ENCODE assay signal across 8 cellular contexts in the genomic region with DNA sequence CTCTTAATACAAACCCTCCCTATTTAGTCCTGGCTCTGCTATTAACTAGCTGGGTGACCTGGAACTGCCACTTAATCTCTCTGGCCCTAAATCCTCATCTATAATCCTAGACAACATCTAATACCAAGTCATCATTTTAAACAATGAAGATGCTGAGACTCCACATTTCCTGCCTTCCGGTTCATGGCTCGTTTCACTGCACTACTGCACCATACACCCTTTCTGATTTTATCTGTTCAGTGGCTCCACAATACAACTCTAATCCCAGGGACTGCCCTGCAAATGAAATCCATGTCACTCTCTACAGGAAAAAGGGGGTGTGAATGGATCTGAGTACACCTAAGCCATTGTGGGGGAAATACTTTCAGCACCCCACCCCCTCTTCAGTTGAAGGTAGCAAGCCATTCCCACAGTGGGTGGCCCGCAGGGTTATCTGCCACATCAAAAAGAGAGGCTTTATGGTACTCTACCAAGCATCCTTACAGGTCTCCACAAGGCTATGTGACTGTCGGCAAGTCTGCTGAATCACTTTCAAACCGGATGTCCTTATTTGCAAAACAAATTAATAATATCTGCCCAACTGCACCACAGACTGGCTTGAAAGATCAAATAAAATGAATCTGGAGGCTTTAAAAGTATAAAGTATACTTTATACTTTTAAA.
A peak's percentile ranks its signal among the peaks of the same experiment; 100 is the strongest.
DNase-seq lines count a peak whose midpoint lies in the region; ATAC-seq and TF ChIP-seq lines count a peak whose summit lies in the region.

No MANE protein-coding gene starts in this region.

- H3K27ac Mint-ChIP-seq in stimulated activated naive B cell treated with anti-CD40 and anti-IgM and Interleukin-4, amounts not matched to agents 10 μg/mL and 1 μg/mL and 100 μg/mL, for 72 hours, result no peak overlapping the region
- no peak overlapping the region for H3K27ac Mint-ChIP-seq in activated naive CD4-positive, alpha-beta T cell treated with anti-CD3 and anti-CD28 coated beads, Interleukin-2, amount 10 ng/mL, durations not matched to agents 7 days and 5 days

- peaks cover 4 to 7% of the 10 kb centered on the region in 2 donors for H3K4me1 Mint-ChIP-seq in stimulated activated naive B cell treated with anti-CD40 and anti-IgM and Interleukin-4, amounts not matched to agents 10 μg/mL and 1 μg/mL and 100 μg/mL, for 72 hours
- H3K4me1 Mint-ChIP-seq in activated naive CD4-positive, alpha-beta T cell treated with anti-CD3 and anti-CD28 coated beads, Interleukin-2, amount 10 ng/mL, durations not matched to agents 7 days and 5 days, result peaks cover 4% of the 10 kb centered on the region

- intact Hi-C loops in heart right ventricle (cut with DNase I), result loop anchor here in 2 of 10 donors (5.0 to 10.0 kb wide), 2 partner anchors 85 to 88 kb away; a partner anchor contains a TSS
- intact Hi-C loops in left ventricle myocardium superior (cut with micrococcal nuclease), result no loop called here

- no peaks in the 10 kb centered on the region for H3K9me3 Mint-ChIP-seq in stimulated activated naive B cell treated with anti-CD40 and anti-IgM and Interleukin-4, amounts not matched to agents 10 μg/mL and 1 μg/mL and 100 μg/mL, for 72 hours
- no peaks in the 10 kb centered on the region for H3K9me3 Mint-ChIP-seq in activated naive CD4-positive, alpha-beta T cell treated with anti-CD3 and anti-CD28 coated beads, Interleukin-2, amount 10 ng/mL, durations not matched to agents 7 days and 5 days

- ATAC-seq in heart right ventricle (peak in 7 of 8 donors; percentile 13 to 44 (median 40)), left ventricle myocardium superior (no peak), HG02870 (IDR thresholded peaks at IDR 0.05; ENCODE audit: unreplicated experiment) (peak; percentile 94)
- ATAC-seq in stimulated activated naive B cell treated with anti-CD40 and anti-IgM and Interleukin-4, amounts not matched to agents 10 μg/mL and 1 μg/mL and 100 μg/mL, for 72 hours (replicated peaks), result peak; percentile 66 to 74

- CTCF ChIA-PET in activated naive CD4-positive, alpha-beta T cell treated with anti-CD3 and anti-CD28 coated beads, Interleukin-2, amount 10 ng/mL, durations not matched to agents 7 days and 5 days (lab: Charles Lee), result no interaction called here

- H3K9ac ChIP-seq in OCI-LY3 (ENCODE audit: low read length), result peak overlapping the region; percentile 32; the same call in 1 of the 2 replicates

- peaks cover 28 to 43% of the 10 kb centered on the region in 2 donors for H3K27me3 Mint-ChIP-seq in stimulated activated naive B cell treated with anti-CD40 and anti-IgM and Interleukin-4, amounts not matched to agents 10 μg/mL and 1 μg/mL and 100 μg/mL, for 72 hours
- H3K27me3 Mint-ChIP-seq in activated naive CD4-positive, alpha-beta T cell treated with anti-CD3 and anti-CD28 coated beads, Interleukin-2, amount 10 ng/mL, durations not matched to agents 7 days and 5 days, result peaks cover 14% of the 10 kb centered on the region

- DNase-seq in heart right ventricle (no peak), left ventricle myocardium superior (no peak), anterior cingulate cortex (lab: John Stamatoyannopoulos, UW) (no peak), NCI-H2029 (lab: John Stamatoyannopoulos, UW) (no peak)
- peak; percentile 4 for DNase-seq in stimulated activated naive B cell treated with anti-CD40 and anti-IgM and Interleukin-4, amounts not matched to agents 10 μg/mL and 1 μg/mL and 100 μg/mL, for 72 hours
- DNase-seq in activated naive CD4-positive, alpha-beta T cell treated with anti-CD3 and anti-CD28 coated beads, Interleukin-2, amount 10 ng/mL, durations not matched to agents 7 days and 5 days, result no peak

- H3K36me3 ChIP-seq in heart right ventricle (no peaks in the 10 kb centered on the region), OCI-LY3 (replicated peaks; ENCODE audit: low read depth, low read length) (no peaks in the 10 kb centered on the region)

- no peaks in the 10 kb centered on the region for H3K79me2 ChIP-seq in OCI-LY3 (ENCODE audit: low read length)

- no peak for TF ChIP-seq CTCF in heart right ventricle (IDR thresholded peaks at IDR 0.05)
- TF ChIP-seq CTCF in OCI-LY3 (IDR thresholded peaks at IDR 0.05; ENCODE audit: low read depth, low read length), result no peak

- H3K4me1 ChIP-seq in heart right ventricle (peaks cover 3 to 62% (median 44%) of the 10 kb centered on the region in 9 donors), OCI-LY3 (ENCODE audit: low read length) (peaks cover 28% of the 10 kb centered on the region)

- peak overlapping the region in 3 of 10 donors; percentile 13 to 46 (median 21) for H3K27ac ChIP-seq in heart right ventricle
- H3K27ac ChIP-seq in OCI-LY3 (ENCODE audit: low read length), result peak overlapping the region; percentile 24; the same call in 1 of the 2 replicates

- no peak overlapping the region for H3K4me3 Mint-ChIP-seq in stimulated activated naive B cell treated with anti-CD40 and anti-IgM and Interleukin-4, amounts not matched to agents 10 μg/mL and 1 μg/mL and 100 μg/mL, for 72 hours
- no peak overlapping the region for H3K4me3 Mint-ChIP-seq in activated naive CD4-positive, alpha-beta T cell treated with anti-CD3 and anti-CD28 coated beads, Interleukin-2, amount 10 ng/mL, durations not matched to agents 7 days and 5 days

- H2AFZ ChIP-seq in OCI-LY3 (ENCODE audit: low read depth, low read length), result peak overlapping the region; percentile 58; the same call in 1 of the 2 replicates

- H3K27me3 ChIP-seq in heart right ventricle (no peaks in the 10 kb centered on the region), OCI-LY3 (ENCODE audit: low read depth, low read length) (no peaks in the 10 kb centered on the region)

- H3K9me3 ChIP-seq in heart right ventricle (no peaks in the 10 kb centered on the region), OCI-LY3 (ENCODE audit: insufficient read depth, low read length) (no peaks in the 10 kb centered on the region)

- H3K36me3 Mint-ChIP-seq in stimulated activated naive B cell treated with anti-CD40 and anti-IgM and Interleukin-4, amounts not matched to agents 10 μg/mL and 1 μg/mL and 100 μg/mL, for 72 hours, result no peaks in the 10 kb centered on the region
- no peaks in the 10 kb centered on the region for H3K36me3 Mint-ChIP-seq in activated naive CD4-positive, alpha-beta T cell treated with anti-CD3 and anti-CD28 coated beads, Interleukin-2, amount 10 ng/mL, durations not matched to agents 7 days and 5 days

- H4K20me1 ChIP-seq in OCI-LY3 (ENCODE audit: insufficient read depth, low read length), result no peaks in the 10 kb centered on the region

- 38 to 53% methylated on average over 5 of the region's 5 CpGs for WGBS in heart right ventricle, 2 donors

- H3K4me2 ChIP-seq in OCI-LY3 (ENCODE audit: low read length), result peak overlapping the region; percentile 76

- H3K4me3 ChIP-seq in heart right ventricle (no peak overlapping the region), OCI-LY3 (ENCODE audit: low read length) (peak overlapping the region; percentile 63)
